ENCODE assay signal across 8 cellular contexts in the genomic region with DNA sequence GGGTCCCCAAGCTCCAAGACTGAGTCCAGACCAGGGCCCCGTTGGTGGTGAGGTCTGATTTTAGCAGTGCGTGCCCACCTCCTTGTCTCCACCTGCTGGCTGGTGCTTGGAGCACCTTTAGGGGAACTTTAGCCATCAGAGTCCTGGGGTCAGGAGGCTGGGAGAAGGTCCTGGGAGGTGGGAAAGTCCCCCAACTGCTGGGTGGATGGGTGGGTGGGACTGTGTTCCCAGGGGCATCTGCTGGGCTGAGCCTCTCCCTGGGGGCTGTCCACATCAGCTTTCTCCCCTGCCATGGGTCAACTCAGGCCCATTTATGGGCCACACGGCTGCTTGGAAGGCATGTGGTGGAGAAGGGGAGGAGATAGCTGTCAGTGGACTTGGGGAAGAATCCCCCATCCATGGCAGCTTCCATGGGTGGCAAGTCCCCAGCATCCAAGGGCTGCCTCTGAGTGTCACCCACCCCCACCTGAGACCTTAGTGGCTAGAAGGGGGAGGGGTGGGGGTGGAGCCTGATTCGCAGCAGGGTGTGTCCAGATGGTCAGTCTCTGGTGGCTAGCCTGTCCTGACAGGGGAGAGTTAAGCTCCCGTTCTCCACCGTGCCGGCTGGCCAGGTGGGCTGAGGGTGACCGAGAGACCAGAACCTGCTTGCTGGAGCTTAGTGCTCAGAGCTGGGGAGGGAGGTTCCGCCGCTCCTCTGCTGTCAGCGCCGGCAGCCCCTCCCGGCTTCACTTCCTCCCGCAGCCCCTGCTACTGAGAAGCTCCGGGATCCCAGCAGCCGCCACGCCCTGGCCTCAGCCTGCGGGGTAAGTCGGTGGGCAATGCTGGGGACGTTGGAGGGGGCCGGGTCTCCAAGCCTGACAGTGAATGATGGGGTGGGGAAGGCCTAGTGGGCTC. TPM values are rescaled to one million over a fixed set of nuclear protein-coding genes. Genes with fewer than 3 reads are reported as not detected.
DNase-seq lines count a peak whose midpoint lies in the region; TF ChIP-seq lines count a peak whose summit lies in the region.

A gene with protein sequence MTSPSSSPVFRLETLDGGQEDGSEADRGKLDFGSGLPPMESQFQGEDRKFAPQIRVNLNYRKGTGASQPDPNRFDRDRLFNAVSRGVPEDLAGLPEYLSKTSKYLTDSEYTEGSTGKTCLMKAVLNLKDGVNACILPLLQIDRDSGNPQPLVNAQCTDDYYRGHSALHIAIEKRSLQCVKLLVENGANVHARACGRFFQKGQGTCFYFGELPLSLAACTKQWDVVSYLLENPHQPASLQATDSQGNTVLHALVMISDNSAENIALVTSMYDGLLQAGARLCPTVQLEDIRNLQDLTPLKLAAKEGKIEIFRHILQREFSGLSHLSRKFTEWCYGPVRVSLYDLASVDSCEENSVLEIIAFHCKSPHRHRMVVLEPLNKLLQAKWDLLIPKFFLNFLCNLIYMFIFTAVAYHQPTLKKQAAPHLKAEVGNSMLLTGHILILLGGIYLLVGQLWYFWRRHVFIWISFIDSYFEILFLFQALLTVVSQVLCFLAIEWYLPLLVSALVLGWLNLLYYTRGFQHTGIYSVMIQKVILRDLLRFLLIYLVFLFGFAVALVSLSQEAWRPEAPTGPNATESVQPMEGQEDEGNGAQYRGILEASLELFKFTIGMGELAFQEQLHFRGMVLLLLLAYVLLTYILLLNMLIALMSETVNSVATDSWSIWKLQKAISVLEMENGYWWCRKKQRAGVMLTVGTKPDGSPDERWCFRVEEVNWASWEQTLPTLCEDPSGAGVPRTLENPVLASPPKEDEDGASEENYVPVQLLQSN (plus strand): TSS at position 541 of the 894 bp plus-strand sequence. CDS start 2,098 bp downstream, outside the sequence.

- no peaks in the 10 kb centered on the region for H3K27me3 Mint-ChIP-seq in activated CD4-positive, alpha-beta memory T cell treated with anti-CD3 and anti-CD28 coated beads, Interleukin-2, amount 10 ng/mL, durations not matched to agents 7 days and 5 days
- H3K27me3 Mint-ChIP-seq in osteocyte (ENCODE audit: unreplicated experiment), result no peaks in the 10 kb centered on the region

- TF ChIP-seq POLR2A in esophagus muscularis mucosa (IDR thresholded peaks at IDR 0.05; ENCODE audit: low read depth), result no peak

- H3K4me1 ChIP-seq in esophagus muscularis mucosa, result peaks cover 13 to 46% (median 41%) of the 10 kb centered on the region in 4 donors

- no peak for TF ChIP-seq EP300 in esophagus muscularis mucosa (IDR thresholded peaks at IDR 0.05)

- peak within 1 kb of the TSS; percentile 77 to 80 (median 80) for H3K27ac ChIP-seq in esophagus muscularis mucosa (replicated peaks in 1 of 4)

- intact Hi-C loops in esophagus muscularis mucosa (cut with DNase I), result no loop called here

- H3K9me3 ChIP-seq in esophagus muscularis mucosa, result no peaks in the 10 kb centered on the region

- peaks cover 54% of the 10 kb centered on the region for H3K4me1 Mint-ChIP-seq in activated CD4-positive, alpha-beta memory T cell treated with anti-CD3 and anti-CD28 coated beads, Interleukin-2, amount 10 ng/mL, durations not matched to agents 7 days and 5 days
- peaks cover 24% of the 10 kb centered on the region for H3K4me1 Mint-ChIP-seq in osteocyte (ENCODE audit: unreplicated experiment)

- peaks cover 0 to 25% (median 5%) of the 10 kb centered on the region in 4 donors for H3K36me3 ChIP-seq in esophagus muscularis mucosa

- CTCF ChIA-PET in activated CD4-positive, alpha-beta memory T cell treated with anti-CD3 and anti-CD28 coated beads, Interleukin-2, amount 10 ng/mL, durations not matched to agents 7 days and 5 days (lab: Charles Lee), result interaction anchor here (0.6 to 4.3 kb wide), 18 partner anchors 11 to 129 kb away, joined by 3 to 64 read pairs (median 6); a partner anchor contains a TSS

- no peaks in the 10 kb centered on the region for H3K9me3 Mint-ChIP-seq in activated CD4-positive, alpha-beta memory T cell treated with anti-CD3 and anti-CD28 coated beads, Interleukin-2, amount 10 ng/mL, durations not matched to agents 7 days and 5 days
- H3K9me3 Mint-ChIP-seq in osteocyte (ENCODE audit: unreplicated experiment), result no peaks in the 10 kb centered on the region

- H3K4me3 Mint-ChIP-seq in activated CD4-positive, alpha-beta memory T cell treated with anti-CD3 and anti-CD28 coated beads, Interleukin-2, amount 10 ng/mL, durations not matched to agents 7 days and 5 days, result peak within 1 kb of the TSS; percentile 98
- H3K4me3 Mint-ChIP-seq in osteocyte (ENCODE audit: unreplicated experiment), result no peak within 1 kb of the TSS

- H3K27me3 ChIP-seq in esophagus muscularis mucosa, result peaks cover 0 to 6% (median 0%) of the 10 kb centered on the region in 4 donors

- H3K4me3 ChIP-seq in esophagus muscularis mucosa, result peak within 1 kb of the TSS; percentile 56 to 64 (median 61)

- TF ChIP-seq CTCF in esophagus muscularis mucosa (IDR thresholded peaks at IDR 0.05) (peak in 1 of 3 experiments; percentile 27), osteocyte (IDR thresholded peaks at IDR 0.05) (peak; percentile 12)

- H3K36me3 Mint-ChIP-seq in activated CD4-positive, alpha-beta memory T cell treated with anti-CD3 and anti-CD28 coated beads, Interleukin-2, amount 10 ng/mL, durations not matched to agents 7 days and 5 days (ENCODE audit: low read depth), result peaks cover 38% of the 10 kb centered on the region
- H3K36me3 Mint-ChIP-seq in osteocyte (ENCODE audit: unreplicated experiment), result no peaks in the 10 kb centered on the region

- H3K27ac Mint-ChIP-seq in activated CD4-positive, alpha-beta memory T cell treated with anti-CD3 and anti-CD28 coated beads, Interleukin-2, amount 10 ng/mL, durations not matched to agents 7 days and 5 days, result peak within 1 kb of the TSS; percentile 100
- H3K27ac Mint-ChIP-seq in osteocyte (ENCODE audit: unreplicated experiment), result no peak within 1 kb of the TSS

- POLR2A ChIA-PET in activated CD4-positive, alpha-beta memory T cell treated with anti-CD3 and anti-CD28 coated beads, Interleukin-2, amount 10 ng/mL, durations not matched to agents 7 days and 5 days (lab: Charles Lee), result interaction anchor here (0.9 to 6.3 kb wide), 18 partner anchors 8 to 199 kb away, joined by 3 to 137 read pairs (median 6); a partner anchor contains a TSS

- WGBS in esophagus muscularis mucosa, result 14% methylated on average over 2 of the region's 21 CpGs

- DNase-seq in NK-92 treated with Interleukin-12 subunit alpha and Interleukin-12 subunit beta, amount 100 ng/mL, for 24 hours (lab: John Stamatoyannopoulos, UW), result peak; percentile 11
- DNase-seq in NK-92 (lab: John Stamatoyannopoulos, UW; ENCODE audit: unreplicated experiment) (no peak), HuH-7 (ENCODE audit: low spot score) (peak; percentile 77), esophagus muscularis mucosa (ENCODE audit: extremely low spot score) (no peak), osteocyte (ENCODE audit: extremely low spot score, unreplicated experiment) (no peak), EL (no peak), NCI-H2029 treated with DMSO at 0.1 percent for 48 hours (lab: John Stamatoyannopoulos, UW) (no peak)
- DNase-seq in activated CD4-positive, alpha-beta memory T cell treated with anti-CD3 and anti-CD28 coated beads, Interleukin-2, amount 10 ng/mL, durations not matched to agents 7 days and 5 days, result peak; percentile 67

RNA-seq across cellular contexts. Expression of the gene that starts here (rescaled TPM):
- total RNA-seq in activated CD4-positive, alpha-beta memory T cell treated with anti-CD3 and anti-CD28 coated beads, Interleukin-2, amount 10 ng/mL, durations not matched to agents 7 days and 5 days, result 100 to 1,000 TPM; 131 to 142 TPM
- 10 to 100 TPM; 11.3 to 19.1 (median 17.7) TPM for total RNA-seq in esophagus muscularis mucosa
- 1.3 and 1.9 TPM in 2 replicates for total RNA-seq in osteocyte

Comparison
In these comparisons a context has a peak if more than half of its experiments do, and no peak if none do; other contexts are left out.
1. RNA of the gene that starts here (total RNA-seq): 131 to 142 TPM in activated CD4-positive, alpha-beta memory T cell treated with anti-CD3 and anti-CD28 coated beads, Interleukin-2, amount 10 ng/mL, durations not matched to agents 7 days and 5 days; 11.3 to 19.1 TPM in esophagus muscularis mucosa and 1.3 to 1.9 TPM in osteocyte; every median in the first group is over 4 times any median in the second.
2. DNase-seq: peak in NK-92 treated with Interleukin-12 subunit alpha and Interleukin-12 subunit beta, amount 100 ng/mL, for 24 hours (single experiment), HuH-7 (single experiment) and activated CD4-positive, alpha-beta memory T cell treated with anti-CD3 and anti-CD28 coated beads, Interleukin-2, amount 10 ng/mL, durations not matched to agents 7 days and 5 days (single experiment); none in NK-92 (single experiment), esophagus muscularis mucosa (single experiment), osteocyte (single experiment), EL (single experiment) and NCI-H2029 treated with DMSO at 0.1 percent for 48 hours (single experiment).